ENCODE assay signal across 1 cellular context in genomic region chr4:184655889-184656869, GRCh38.
A peak's percentile ranks its signal among the peaks of the same experiment; 100 is the strongest.
TF ChIP-seq lines count a peak whose summit lies in the region.

No MANE protein-coding gene starts in this region.

TF ChIP-seq in GM12878, 131 proteins besides CTCF, POLR2A, EP300 and RAD21:
- TF ChIP-seq MTA2 (IDR thresholded peaks at IDR 0.05; ENCODE audit: low read depth) (no peak), USF2 (IDR thresholded peaks at IDR 0.05; ENCODE audit: borderline replicate concordance, low read depth, low read length) (no peak), IRF4 (IDR thresholded peaks at IDR 0.05; ENCODE audit: low read depth, low read length) (no peak), BHLHE40 (IDR thresholded peaks at IDR 0.05; ENCODE audit: borderline replicate concordance in 1 of 2, low read depth in 2 of 2, low read length in 1 of 2) (peak; percentile 60 to 70; a peak in 3 of 4 replicates), MLLT1 (IDR thresholded peaks at IDR 0.05) (no peak)
